In the genomic region with DNA sequence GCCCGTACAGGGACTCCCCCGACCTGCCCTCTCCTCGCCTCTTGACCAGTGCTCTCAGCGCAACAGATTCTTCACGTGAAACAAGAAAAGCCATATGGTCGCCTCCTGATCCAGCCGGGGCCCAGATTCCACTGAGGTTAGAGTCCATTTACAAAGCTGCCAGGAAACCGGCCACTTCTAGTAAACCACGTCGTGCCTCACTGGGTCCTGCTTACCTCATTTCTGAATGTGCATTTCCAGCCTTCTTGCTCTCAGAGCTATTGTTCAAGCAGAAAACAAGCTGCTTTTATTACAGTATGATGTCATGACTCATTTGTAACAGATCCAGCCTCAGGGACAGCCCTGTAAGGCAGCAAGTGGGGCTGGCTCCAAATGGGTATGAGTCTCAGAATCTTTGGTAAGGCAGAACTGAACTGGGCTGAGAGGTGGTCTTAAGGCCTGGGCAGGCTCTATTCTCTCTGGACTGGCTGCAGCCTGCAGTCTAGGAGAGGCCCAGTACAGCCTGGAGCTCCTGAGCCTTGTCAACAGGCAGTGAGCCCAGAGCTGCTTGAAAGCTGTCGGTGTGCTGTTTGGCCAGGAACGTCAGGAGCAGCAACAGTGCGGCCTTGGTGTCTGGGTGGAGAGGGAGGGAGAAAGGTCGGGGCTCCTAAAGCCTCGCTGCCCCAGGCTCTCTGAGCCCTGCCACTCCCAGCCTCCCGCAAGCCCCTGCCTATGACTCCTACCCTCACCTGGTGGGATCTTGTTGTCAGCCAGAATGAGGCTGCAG, we compare ENCODE assay signal across 10 cellular contexts. TPM values are rescaled to one million over a fixed set of nuclear protein-coding genes. Genes with fewer than 3 reads are reported as not detected.
DNase-seq lines count a peak whose midpoint lies in the region; ATAC-seq and TF ChIP-seq lines count a peak whose summit lies in the region.
"Had no signal": no experiment of that assay in that cellular context is flagged by ENCODE, and none has a peak within 500 bp of the region (broad histone marks: within the 10 kb centered on the region; RNA-seq: fewer than 3 reads in every experiment).

No MANE protein-coding gene starts in this region.

- no TSS peak for BruUV-seq in HCT116 (replicated peaks; lab: Mats Ljungman, UMichigan)

- CTCF ChIA-PET in HCT116 (lab: Charles Lee) = interaction anchor here (2.2 kb wide), 1 partner anchor 19 kb away, joined by 5 read pairs; a partner anchor contains a TSS

- H3K9me3 ChIP-seq in HCT116 (ENCODE audit: control insufficient read depth in 1 of 2, insufficient read depth in 1 of 2, low read depth in 1 of 2, low read length in 2 of 2) (no peaks in the 10 kb centered on the region), left ventricle myocardium inferior (replicated peaks) (no peaks in the 10 kb centered on the region), skeletal muscle tissue (ENCODE audit: control insufficient read depth in 3 of 3, low read length in 3 of 3) (no peaks in the 10 kb centered on the region)

- H3K9ac ChIP-seq in HCT116 (ENCODE audit: low read length) (no peak overlapping the region), skeletal muscle tissue (ENCODE audit: low read depth in 1 of 3, low read length in 3 of 3) (peak overlapping the region; percentile 20 to 72 (median 28))

- no peaks in the 10 kb centered on the region for H4K20me1 ChIP-seq in HCT116 (ENCODE audit: insufficient read depth)

- TF ChIP-seq RAD21 in HCT116 (IDR thresholded peaks at IDR 0.05; ENCODE audit: low read depth) = no peak

- peaks cover 1% of the 10 kb centered on the region for H3K4me1 Mint-ChIP-seq in activated naive CD8-positive, alpha-beta T cell treated with anti-CD3 and anti-CD28 coated beads, Interleukin-2, amount 10 ng/mL, durations not matched to agents 7 days and 5 days
- no peaks in the 10 kb centered on the region for H3K4me1 Mint-ChIP-seq in chondrocyte (ENCODE audit: low read depth)
- H3K4me1 Mint-ChIP-seq: GM23338 had no signal

- no peak overlapping the region for H3K4me3 ChIP-seq in HCT116 (replicated peaks in 1 of 2; ENCODE audit: low read depth in 1 of 2, low read length in 2 of 2)
- H3K4me3 ChIP-seq in left ventricle myocardium inferior = no peak overlapping the region
- H3K4me3 ChIP-seq in skeletal muscle tissue (ENCODE audit: low read length in 3 of 3) = peak overlapping the region in 1 of 3 donors; percentile 35
- H3K4me3 ChIP-seq: GM23338 had no signal

- no peaks in the 10 kb centered on the region for H3K27me3 ChIP-seq in HCT116 (ENCODE audit: insufficient read depth, low read length)
- H3K27me3 ChIP-seq in left ventricle myocardium inferior (ENCODE audit: low read depth) = no peaks in the 10 kb centered on the region
- H3K27me3 ChIP-seq in skeletal muscle tissue (ENCODE audit: control insufficient read depth in 3 of 3, insufficient read depth in 3 of 3, low read length in 3 of 3) = no peaks in the 10 kb centered on the region

- no peaks in the 10 kb centered on the region for H3K9me3 Mint-ChIP-seq in activated naive CD8-positive, alpha-beta T cell treated with anti-CD3 and anti-CD28 coated beads, Interleukin-2, amount 10 ng/mL, durations not matched to agents 7 days and 5 days
- H3K9me3 Mint-ChIP-seq in chondrocyte (ENCODE audit: low read depth) = no peaks in the 10 kb centered on the region

- H3K27ac ChIP-seq in HCT116 (ENCODE audit: low read depth, low read length) = no peak overlapping the region
- peak overlapping the region; percentile 57 for H3K27ac ChIP-seq in left ventricle myocardium inferior (replicated peaks)
- peak overlapping the region; percentile 59 for H3K27ac ChIP-seq in skeletal muscle tissue (ENCODE audit: low read depth, low read length)

- H3K79me2 ChIP-seq in HCT116 (ENCODE audit: insufficient read depth, low read length) = peaks cover 5% of the 10 kb centered on the region; the same call in 1 of the 2 replicates

- RAD21 ChIA-PET in HCT116 (lab: Charles Lee; ENCODE audit: low non-redundant PET in 1 of 2, low total read pairs in 2 of 2, uncharacterized antibody in 2 of 2, unreplicated experiment in 2 of 2) = no interaction called here

- H3K4me1 ChIP-seq in HCT116 (ENCODE audit: control insufficient read depth in 1 of 2, insufficient read depth in 2 of 2, low read length in 2 of 2) (no peaks in the 10 kb centered on the region), left ventricle myocardium inferior (peaks cover 17% of the 10 kb centered on the region), skeletal muscle tissue (ENCODE audit: control insufficient read depth in 3 of 3, insufficient read depth in 3 of 3, low read length in 3 of 3) (peaks cover 15 to 22% (median 21%) of the 10 kb centered on the region in 3 donors)

- TF ChIP-seq CTCF in HCT116 (IDR thresholded peaks at IDR 0.05 in 2 of 3, conservative IDR thresholded peaks at IDR 0.05 in 1 of 3; ENCODE audit: borderline replicate concordance in 1 of 3, insufficient read depth in 1 of 3, low read depth in 2 of 3, low read length in 2 of 3) = no peak
- TF ChIP-seq CTCF in left ventricle myocardium inferior (IDR thresholded peaks at IDR 0.05; ENCODE audit: borderline replicate concordance) = no peak
- no peak for TF ChIP-seq CTCF in chondrocyte (IDR thresholded peaks at IDR 0.05)

- no peak overlapping the region for H3K4me3 Mint-ChIP-seq in activated naive CD8-positive, alpha-beta T cell treated with anti-CD3 and anti-CD28 coated beads, Interleukin-2, amount 10 ng/mL, durations not matched to agents 7 days and 5 days
- no peak overlapping the region for H3K4me3 Mint-ChIP-seq in chondrocyte (ENCODE audit: unreplicated experiment)
- H3K4me3 Mint-ChIP-seq: GM23338 had no signal

- no peak for DNase-seq in HCT116 (ENCODE audit: low read depth, low spot score)
- no peak for DNase-seq in activated naive CD8-positive, alpha-beta T cell treated with anti-CD3 and anti-CD28 coated beads, Interleukin-2, amount 10 ng/mL, durations not matched to agents 7 days and 5 days
- DNase-seq in left ventricle myocardium inferior = no peak
- DNase-seq in COR-L47 (lab: John Stamatoyannopoulos, UW) = no peak
- no peak for DNase-seq in chondrocyte (ENCODE audit: low spot score)

- H2AFZ ChIP-seq in HCT116 (ENCODE audit: low read depth, low read length, poor library complexity, severe bottlenecking) = no peak overlapping the region
- H2AFZ ChIP-seq: GM23338 had no signal

- TF ChIP-seq POLR2A in HCT116 (IDR thresholded peaks at IDR 0.05; ENCODE audit: borderline replicate concordance, extremely low read depth, insufficient read depth, insufficient read length) = no peak

- ATAC-seq in HCT116 (0 out of 2 replicates have a peak, but pooled peaks have one; percentile 2), GM19397 (IDR thresholded peaks at IDR 0.05; ENCODE audit: unreplicated experiment) (no peak), HG02973 (IDR thresholded peaks at IDR 0.05; ENCODE audit: unreplicated experiment) (no peak)
- no peak for ATAC-seq in activated naive CD8-positive, alpha-beta T cell treated with anti-CD3 and anti-CD28 coated beads, Interleukin-2, amount 10 ng/mL, durations not matched to agents 7 days and 5 days (ENCODE audit: low read depth)
- ATAC-seq: GM23338, Panc1 had no signal

- H3K36me3 ChIP-seq in HCT116 (ENCODE audit: control insufficient read depth in 1 of 2, insufficient read depth in 2 of 2, low read length in 2 of 2) = peaks cover 26 to 39% of the 10 kb centered on the region in 2 experiments; a peak in 3 of 4 replicates
- H3K36me3 ChIP-seq in left ventricle myocardium inferior = peaks cover 77% of the 10 kb centered on the region
- peaks cover 60 to 61% (median 61%) of the 10 kb centered on the region in 3 donors for H3K36me3 ChIP-seq in skeletal muscle tissue (ENCODE audit: control insufficient read depth in 3 of 3, insufficient read depth in 3 of 3, low read length in 3 of 3)

- POLR2A ChIA-PET in HCT116 (lab: Charles Lee) = interaction anchor here (1.0 to 1.4 kb wide), 2 partner anchors 19 to 34 kb away, joined by 3 to 5 read pairs; a partner anchor contains a TSS
- POLR2A ChIA-PET in activated naive CD8-positive, alpha-beta T cell treated with anti-CD3 and anti-CD28 coated beads, Interleukin-2, amount 10 ng/mL, durations not matched to agents 7 days and 5 days (lab: Charles Lee) = interaction anchor here (1.0 to 4.0 kb wide), 10 partner anchors 7 to 66 kb away, joined by 3 to 29 read pairs (median 6); a partner anchor contains a TSS

- H3K36me3 Mint-ChIP-seq in activated naive CD8-positive, alpha-beta T cell treated with anti-CD3 and anti-CD28 coated beads, Interleukin-2, amount 10 ng/mL, durations not matched to agents 7 days and 5 days = peaks cover 12% of the 10 kb centered on the region
- peaks cover 21% of the 10 kb centered on the region for H3K36me3 Mint-ChIP-seq in chondrocyte (ENCODE audit: low read depth)

- no peak overlapping the region for H3K4me2 ChIP-seq in HCT116 (ENCODE audit: low read length)
- H3K4me2 ChIP-seq: GM23338 had no signal

- H3K27ac Mint-ChIP-seq in activated naive CD8-positive, alpha-beta T cell treated with anti-CD3 and anti-CD28 coated beads, Interleukin-2, amount 10 ng/mL, durations not matched to agents 7 days and 5 days = peak overlapping the region; percentile 25
- H3K27ac Mint-ChIP-seq in chondrocyte (ENCODE audit: unreplicated experiment) = no peak overlapping the region
- H3K27ac Mint-ChIP-seq: GM23338 had no signal

- H3K27me3 Mint-ChIP-seq in activated naive CD8-positive, alpha-beta T cell treated with anti-CD3 and anti-CD28 coated beads, Interleukin-2, amount 10 ng/mL, durations not matched to agents 7 days and 5 days = no peaks in the 10 kb centered on the region
- no peaks in the 10 kb centered on the region for H3K27me3 Mint-ChIP-seq in chondrocyte (ENCODE audit: low read depth)

- intact Hi-C loops in HCT116 (cut with micrococcal nuclease) = no loop called here
- intact Hi-C loops in left ventricle myocardium inferior (cut with micrococcal nuclease) = no loop called here

- no peaks in the 10 kb centered on the region for H3K9me2 ChIP-seq in HCT116 (ENCODE audit: insufficient read depth)

RNA-seq across cellular contexts. Expression of a gene that starts 8.3 kb away (rescaled TPM):
- total RNA-seq in HCT116 (2021; ENCODE audit: unreplicated experiment) (7.6 TPM), left ventricle myocardium inferior (1.6 TPM), skeletal muscle tissue (2.1 TPM), chondrocyte (4.4 to 7.9 TPM (median 5.0 TPM) in 3 replicates)
- polyA plus RNA-seq in HCT116 (2012) = 6.0 and 8.2 TPM in 2 replicates
- 10 to 100 TPM; 55.1 to 60.7 TPM for total RNA-seq in activated naive CD8-positive, alpha-beta T cell treated with anti-CD3 and anti-CD28 coated beads, Interleukin-2, amount 10 ng/mL, durations not matched to agents 7 days and 5 days

RNA-seq across cellular contexts. Expression of a gene that starts 8.5 kb away (rescaled TPM):
- total RNA-seq in HCT116 (2021; ENCODE audit: unreplicated experiment) = 102 TPM
- polyA plus RNA-seq in HCT116 (2012) = 45.2 and 47.1 TPM in 2 replicates
- 10 to 100 TPM; 32.2 to 33.0 TPM for total RNA-seq in activated naive CD8-positive, alpha-beta T cell treated with anti-CD3 and anti-CD28 coated beads, Interleukin-2, amount 10 ng/mL, durations not matched to agents 7 days and 5 days
- 13.3 TPM for total RNA-seq in left ventricle myocardium inferior
- 32.9 TPM for total RNA-seq in skeletal muscle tissue
- total RNA-seq in chondrocyte = 26.7 to 46.2 TPM (median 27.4 TPM) in 3 replicates

RNA-seq across cellular contexts. Expression of a gene that starts 15.1 kb away (rescaled TPM):
- total RNA-seq in HCT116 (2021; ENCODE audit: unreplicated experiment) (35.2 TPM), left ventricle myocardium inferior (22.2 TPM), skeletal muscle tissue (18.3 TPM), chondrocyte (60.3 to 92.0 TPM (median 61.0 TPM) in 3 replicates)
- polyA plus RNA-seq in HCT116 (2012) = 39.2 and 39.3 TPM in 2 replicates
- 10 to 100 TPM; 28.9 to 29.6 TPM for total RNA-seq in activated naive CD8-positive, alpha-beta T cell treated with anti-CD3 and anti-CD28 coated beads, Interleukin-2, amount 10 ng/mL, durations not matched to agents 7 days and 5 days

RNA-seq across cellular contexts. Expression of a gene that starts 19.1 kb away (rescaled TPM):
- total RNA-seq in HCT116 (2021; ENCODE audit: unreplicated experiment) (21.7 TPM), left ventricle myocardium inferior (24.0 TPM), skeletal muscle tissue (50.6 TPM), chondrocyte (28.9 to 38.4 TPM (median 37.8 TPM) in 3 replicates)
- 22.9 and 34.4 TPM in 2 replicates for polyA plus RNA-seq in HCT116 (2012)
- total RNA-seq in activated naive CD8-positive, alpha-beta T cell treated with anti-CD3 and anti-CD28 coated beads, Interleukin-2, amount 10 ng/mL, durations not matched to agents 7 days and 5 days = 100 to 1,000 TPM; 234 to 252 TPM

RNA-seq across cellular contexts. Expression of a gene that starts 25.4 kb away (rescaled TPM):
- total RNA-seq in HCT116 (2021; ENCODE audit: unreplicated experiment) (0.32 TPM), left ventricle myocardium inferior (not detected), skeletal muscle tissue (0.52 TPM), chondrocyte (0.46 TPM in 1 of 3 replicates, not detected in the others)
- polyA plus RNA-seq in HCT116 (2012) = 2.3 and 2.6 TPM in 2 replicates
- under 1 TPM; 0.43 to 0.53 TPM for total RNA-seq in activated naive CD8-positive, alpha-beta T cell treated with anti-CD3 and anti-CD28 coated beads, Interleukin-2, amount 10 ng/mL, durations not matched to agents 7 days and 5 days
